In the genomic region with DNA sequence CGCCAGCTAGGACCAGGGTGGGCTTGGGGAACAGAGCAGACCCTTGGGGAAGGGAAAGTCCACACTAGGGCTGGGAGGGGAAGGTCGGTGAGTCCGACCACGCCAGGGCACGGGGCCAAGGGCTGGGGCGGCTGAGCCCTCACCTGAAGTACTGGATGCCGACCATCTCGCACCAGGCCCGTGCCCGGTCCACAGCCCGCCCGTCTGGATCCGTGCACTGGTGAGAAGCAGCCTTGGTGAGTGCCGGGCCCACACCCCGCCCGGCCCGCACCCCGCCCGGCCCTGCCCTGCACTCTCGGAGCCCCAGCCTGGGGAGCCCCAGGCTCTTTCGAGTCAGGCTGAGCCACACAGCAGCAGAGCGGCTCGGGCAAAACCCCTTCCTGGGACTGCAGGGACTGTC, we compare ENCODE assay signal across 14 cellular contexts. TPM values are rescaled to one million over a fixed set of nuclear protein-coding genes. Genes with fewer than 3 reads are reported as not detected.
"Had no signal": no experiment of that assay in that cellular context is flagged by ENCODE, and none has a peak within 500 bp of the region (broad histone marks: within the 10 kb centered on the region; RNA-seq: fewer than 3 reads in every experiment).

No MANE protein-coding gene starts in this region.

- H3K9me3 Mint-ChIP-seq: activated CD4-positive, alpha-beta memory T cell treated with anti-CD3 and anti-CD28 coated beads for 36 hours; activated T-cell treated with anti-CD3 and anti-CD28 coated beads, Interleukin-2, amount 50 U/mL, for 72 hours; natural killer cell treated with Interleukin-12 subunit alpha and Interleukin-12 subunit beta and Interleukin-15 and Interleukin-18, amount 100 ng/mL, for 72 hours; stimulated activated naive CD8-positive, alpha-beta T cell treated with anti-CD3 and anti-CD28 coated beads, Interleukin-15, amount 100 ng/mL, for 72 hours had no signal

- H3K36me3 ChIP-seq: thoracic aorta had no signal

- DNase-seq: activated CD4-positive, alpha-beta memory T cell treated with anti-CD3 and anti-CD28 coated beads for 36 hours; activated CD4-positive, CD25-positive, alpha-beta regulatory T cell treated with anti-CD3 and anti-CD28 coated beads, Interleukin-2, amount 50 U/mL, for 72 hours; activated naive CD8-positive, alpha-beta T cell treated with anti-CD3 and anti-CD28 coated beads, Interleukin-2, amount 10 ng/mL, durations not matched to agents 7 days and 5 days; activated T-cell treated with anti-CD3 and anti-CD28 coated beads, Interleukin-2, amount 50 U/mL, for 72 hours; anterior cingulate cortex; left cardiac atrium; stimulated activated CD4-positive, alpha-beta T cell treated with anti-CD3 and anti-CD28 coated beads, Interleukin-4, amount 100 ng/mL, for 1 hour; stimulated activated CD8-positive, alpha-beta memory T cell treated with anti-CD3 and anti-CD28 coated beads, Interleukin-4, amount 100 ng/mL, for 48 hours; stimulated activated naive CD8-positive, alpha-beta T cell treated with anti-CD3 and anti-CD28 coated beads, Interleukin-15, amount 100 ng/mL, for 72 hours; T-helper 17 cell had no signal

- H3K4me3 ChIP-seq: gastroesophageal sphincter, lung, thoracic aorta had no signal

- H3K36me3 Mint-ChIP-seq: natural killer cell treated with Interleukin-12 subunit alpha and Interleukin-12 subunit beta and Interleukin-15 and Interleukin-18, amount 100 ng/mL, for 72 hours had no signal

- H3K27me3 Mint-ChIP-seq: activated CD4-positive, alpha-beta memory T cell treated with anti-CD3 and anti-CD28 coated beads for 36 hours; activated naive CD8-positive, alpha-beta T cell treated with anti-CD3 and anti-CD28 coated beads, Interleukin-2, amount 10 ng/mL, durations not matched to agents 7 days and 5 days; natural killer cell treated with Interleukin-12 subunit alpha and Interleukin-12 subunit beta and Interleukin-15 and Interleukin-18, amount 100 ng/mL, for 72 hours; stimulated activated naive CD8-positive, alpha-beta T cell treated with anti-CD3 and anti-CD28 coated beads, Interleukin-15, amount 100 ng/mL, for 72 hours; T-helper 17 cell had no signal

- H3K27ac Mint-ChIP-seq: activated CD4-positive, alpha-beta memory T cell treated with anti-CD3 and anti-CD28 coated beads for 36 hours; activated naive CD8-positive, alpha-beta T cell treated with anti-CD3 and anti-CD28 coated beads, Interleukin-2, amount 10 ng/mL, durations not matched to agents 7 days and 5 days; activated T-cell treated with anti-CD3 and anti-CD28 coated beads, Interleukin-2, amount 50 U/mL, for 72 hours; natural killer cell treated with Interleukin-12 subunit alpha and Interleukin-12 subunit beta and Interleukin-15 and Interleukin-18, amount 100 ng/mL, for 72 hours; stimulated activated naive CD8-positive, alpha-beta T cell treated with anti-CD3 and anti-CD28 coated beads, Interleukin-15, amount 100 ng/mL, for 72 hours; T-helper 17 cell had no signal

- H3K4me3 Mint-ChIP-seq: activated CD4-positive, alpha-beta memory T cell treated with anti-CD3 and anti-CD28 coated beads for 36 hours; activated naive CD8-positive, alpha-beta T cell treated with anti-CD3 and anti-CD28 coated beads, Interleukin-2, amount 10 ng/mL, durations not matched to agents 7 days and 5 days; activated T-cell treated with anti-CD3 and anti-CD28 coated beads, Interleukin-2, amount 50 U/mL, for 72 hours; natural killer cell treated with Interleukin-12 subunit alpha and Interleukin-12 subunit beta and Interleukin-15 and Interleukin-18, amount 100 ng/mL, for 72 hours; stimulated activated naive CD8-positive, alpha-beta T cell treated with anti-CD3 and anti-CD28 coated beads, Interleukin-15, amount 100 ng/mL, for 72 hours; T-helper 17 cell had no signal

- H3K27ac ChIP-seq: gastroesophageal sphincter, thoracic aorta had no signal

- ATAC-seq: activated T-cell treated with anti-CD3 and anti-CD28 coated beads, Interleukin-2, amount 50 U/mL, for 72 hours; gastroesophageal sphincter; left cardiac atrium; natural killer cell treated with Interleukin-12 subunit alpha and Interleukin-12 subunit beta and Interleukin-15 and Interleukin-18, amount 100 ng/mL, for 72 hours; stimulated activated naive CD8-positive, alpha-beta T cell treated with anti-CD3 and anti-CD28 coated beads, Interleukin-15, amount 100 ng/mL, for 72 hours; T-helper 17 cell had no signal

- H3K9me3 ChIP-seq: gastroesophageal sphincter, thoracic aorta had no signal

- H3K27me3 ChIP-seq: gastroesophageal sphincter had no signal

RNA-seq across cellular contexts. Expression of gene SLC16A8, which starts 28.4 kb away (rescaled TPM):
- total RNA-seq: activated naive CD8-positive, alpha-beta T cell treated with anti-CD3 and anti-CD28 coated beads, Interleukin-2, amount 10 ng/mL, durations not matched to agents 7 days and 5 days; activated T-cell treated with anti-CD3 and anti-CD28 coated beads, Interleukin-2, amount 50 U/mL, for 72 hours; gastroesophageal sphincter; T-helper 17 cell had no signal
